Comparison of ENCODE assay signal across 1 cellular context in genomic region chr18:57927511-57927910, GRCh38.
TF ChIP-seq lines count a peak whose summit lies in the region.

No MANE protein-coding gene starts in this region.

TF ChIP-seq in HepG2, 621 proteins besides CTCF, POLR2A, EP300 and RAD21 (continued from another document and continues in another):
- TF ChIP-seq NR2F6 (IDR thresholded peaks at IDR 0.05) (peak; percentile 58), NR2F6 (CRISPR knock-in tag; IDR thresholded peaks at IDR 0.05) (0 out of 2 replicates have a peak, but pooled peaks have one; percentile 15), ARNT2 (CRISPR knock-in tag; IDR thresholded peaks at IDR 0.05; ENCODE audit: low read depth) (no peak), SUZ12 (IDR thresholded peaks at IDR 0.05; ENCODE audit: low read depth, low read length) (no peak), ZNF644 (CRISPR knock-in tag; IDR thresholded peaks at IDR 0.05; ENCODE audit: low read depth) (peak; percentile 82), HHEX (CRISPR knock-in tag; IDR thresholded peaks at IDR 0.05) (peak; percentile 84), KDM1A (CRISPR knock-in tag; IDR thresholded peaks at IDR 0.05) (peak; percentile 28; the same call in 1 of the 2 replicates), NR2F2 (IDR thresholded peaks at IDR 0.05; ENCODE audit: borderline replicate concordance, low read depth) (peak; percentile 28; the same call in 1 of the 2 replicates), GATAD2A (CRISPR knock-in tag; IDR thresholded peaks at IDR 0.05) (peak; percentile 62), HOXA9 (CRISPR knock-in tag; IDR thresholded peaks at IDR 0.05; ENCODE audit: borderline replicate concordance) (no peak), SRSF4 (IDR thresholded peaks at IDR 0.05; ENCODE audit: low read depth, low read length, poor library complexity, severe bottlenecking) (no peak), NFIC (IDR thresholded peaks at IDR 0.05; ENCODE audit: low read length) (0 out of 2 replicates have a peak, but pooled peaks have one; percentile 30), LCORL (IDR thresholded peaks at IDR 0.05) (no peak), LCORL (CRISPR knock-in tag; IDR thresholded peaks at IDR 0.05) (peak; percentile 51; the same call in 1 of the 2 replicates), ZBTB34 (CRISPR knock-in tag; IDR thresholded peaks at IDR 0.05) (0 out of 2 replicates have a peak, but pooled peaks have one; percentile 52), FOXA3 (CRISPR knock-in tag; IDR thresholded peaks at IDR 0.05) (peak; percentile 59), ONECUT2 (CRISPR knock-in tag; IDR thresholded peaks at IDR 0.05) (no peak), ARID5B (CRISPR knock-in tag; IDR thresholded peaks at IDR 0.05) (peak; percentile 51; the same call in 1 of the 2 replicates), MAF1 (CRISPR knock-in tag; IDR thresholded peaks at IDR 0.05; ENCODE audit: borderline replicate concordance) (no peak), HOMEZ (CRISPR knock-in tag; IDR thresholded peaks at IDR 0.05; ENCODE audit: low read depth) (0 out of 2 replicates have a peak, but pooled peaks have one; percentile 21), NFYC (CRISPR knock-in tag; IDR thresholded peaks at IDR 0.05) (no peak), BCL6 (CRISPR knock-in tag; IDR thresholded peaks at IDR 0.05) (peak; percentile 93), RERE (CRISPR knock-in tag; IDR thresholded peaks at IDR 0.05; ENCODE audit: low read depth) (0 out of 2 replicates have a peak, but pooled peaks have one; percentile 22), ZBTB46 (CRISPR knock-in tag; IDR thresholded peaks at IDR 0.05; ENCODE audit: borderline replicate concordance) (no peak), SOX13 (IDR thresholded peaks at IDR 0.05) (no peak), SOX13 (CRISPR knock-in tag; conservative IDR thresholded peaks at IDR 0.05 in 1 of 2, IDR thresholded peaks at IDR 0.05 in 1 of 2) (peak in 1 of 2 experiments; percentile 51; a peak in 2 of 4 replicates), TEAD3 (CRISPR knock-in tag; optimal IDR thresholded peaks at IDR 0.05; ENCODE audit: borderline replicate concordance) (peak; percentile 38), FOSL1 (CRISPR knock-in tag; IDR thresholded peaks at IDR 0.05; ENCODE audit: borderline replicate concordance) (no peak), ZBTB40 (IDR thresholded peaks at IDR 0.05) (no peak), ZBTB40 (CRISPR knock-in tag; IDR thresholded peaks at IDR 0.05) (no peak)
